ENCODE assay signal across 20 cellular contexts in the genomic region with DNA sequence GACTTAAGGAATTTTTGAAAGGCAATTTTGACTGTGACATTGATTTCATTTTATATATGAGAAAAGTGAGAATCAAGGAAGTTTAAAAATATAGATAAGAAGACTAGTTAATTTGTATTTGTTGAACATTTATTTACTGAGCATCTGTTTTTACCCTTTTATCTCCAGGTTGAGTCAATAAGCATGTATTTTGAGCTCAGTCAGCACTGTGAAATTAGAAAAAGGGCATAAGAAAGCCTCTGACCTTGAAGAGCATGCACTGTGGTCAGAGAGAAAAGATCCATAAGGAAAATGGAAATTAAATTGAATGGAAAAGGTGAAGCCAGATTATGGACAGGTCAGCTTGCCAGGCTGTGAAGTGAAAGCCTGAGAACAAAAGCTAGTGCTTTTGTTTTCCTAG.
"Had no signal": no experiment of that assay in that cellular context is flagged by ENCODE, and none has a peak within 500 bp of the region (broad histone marks: within the 10 kb centered on the region; RNA-seq: fewer than 3 reads in every experiment).

No MANE protein-coding gene starts in this region.

- ATAC-seq: activated CD8-positive, alpha-beta T cell treated with anti-CD3 and anti-CD28 coated beads for 36 hours; activated T-helper 17 cell treated with anti-CD3 and anti-CD28 coated beads, Interleukin-2, amount 50 U/mL, for 72 hours; esophagus mucosa; gastrocnemius medialis; right cardiac atrium; stimulated activated naive CD8-positive, alpha-beta T cell treated with anti-CD3 and anti-CD28 coated beads, Interleukin-15, Interleukin-2, amounts not matched to agents 100 U/mL and 50 U/mL, for 24 hours had no signal

- H3K27me3 ChIP-seq: brain microvascular endothelial cell, gastrocnemius medialis, tibial nerve had no signal

- H3K27ac ChIP-seq: brain microvascular endothelial cell, coronary artery, gastrocnemius medialis, tibial nerve had no signal

- DNase-seq: activated B cell treated with CpG ODN at 0.5 μM for 24 hours; activated CD4-positive, alpha-beta T cell treated with anti-CD3 and anti-CD28 coated beads for 4 hours; activated CD8-positive, alpha-beta T cell treated with anti-CD3 and anti-CD28 coated beads for 36 hours; activated naive CD4-positive, alpha-beta T cell; activated T-cell treated with anti-CD3 and anti-CD28 coated beads, Interleukin-2, amount 50 U/mL, for 1 hour; aorta; brain microvascular endothelial cell; gastrocnemius medialis; head of caudate nucleus; midbrain; right cardiac atrium; stimulated activated CD4-positive, alpha-beta T cell treated with anti-CD3 and anti-CD28 coated beads, Interleukin-2, amount 100 ng/mL, for 24 hours; stimulated activated naive CD8-positive, alpha-beta T cell treated with anti-CD3 and anti-CD28 coated beads, Interleukin-15, Interleukin-2, amounts not matched to agents 100 U/mL and 50 U/mL, for 24 hours had no signal

- H3K4me3 ChIP-seq: coronary artery, gastrocnemius medialis, lung, tibial nerve had no signal

- H3K36me3 ChIP-seq: gastrocnemius medialis had no signal

- FAIRE-seq: keratinocyte, urothelium cell line had no signal

- H3K9me3 ChIP-seq: gastrocnemius medialis, tibial nerve had no signal
